In the genomic region with DNA sequence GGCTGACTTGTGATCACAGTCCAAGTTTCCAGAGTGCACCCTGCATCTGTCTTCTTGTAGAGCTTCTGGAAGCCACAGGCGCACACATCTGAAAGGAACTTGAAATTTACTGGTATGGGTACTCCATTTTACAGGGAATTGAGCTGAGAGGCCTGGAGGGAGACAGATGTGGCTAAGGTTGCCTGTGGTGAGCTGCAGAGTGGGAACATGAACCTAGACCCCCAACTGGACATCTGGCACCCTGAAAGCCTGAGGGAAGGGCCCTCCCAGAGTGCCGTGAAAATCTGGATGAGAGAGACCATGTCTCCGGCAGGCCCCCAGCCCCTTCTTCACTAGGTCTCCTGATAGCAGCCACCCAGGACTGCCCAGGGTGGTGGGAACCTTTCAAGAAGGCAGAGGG, we compare ENCODE assay signal across 1 cellular context.
TF ChIP-seq lines count a peak whose summit lies in the region.

No MANE protein-coding gene starts in this region.

TF ChIP-seq in IMR-90, 13 proteins besides CTCF, POLR2A, EP300 and RAD21:
- TF ChIP-seq NFE2L2 (IDR thresholded peaks at IDR 0.05; ENCODE audit: low read depth, low read length) (no peak), BHLHE40 (IDR thresholded peaks at IDR 0.05; ENCODE audit: low read depth, low read length) (no peak), RFX5 (IDR thresholded peaks at IDR 0.05; ENCODE audit: low read depth, low read length) (no peak)
